ENCODE assay signal across 8 cellular contexts in genomic region chr2:45610281-45611019, GRCh38. TPM values are rescaled to one million over a fixed set of nuclear protein-coding genes. Genes with fewer than 3 reads are reported as not detected.
A peak's percentile ranks its signal among the peaks of the same experiment; 100 is the strongest.
DNase-seq lines count a peak whose midpoint lies in the region; ATAC-seq, FAIRE-seq and TF ChIP-seq lines count a peak whose summit lies in the region.

No MANE protein-coding gene starts in this region.

- H3K14ac ChIP-seq in H1 (ENCODE audit: insufficient read length), result no peak overlapping the region
- no peak overlapping the region for H3K14ac ChIP-seq in mesenchymal stem cell (ENCODE audit: low read length in 2 of 2)

- H3K4ac ChIP-seq in H1 (replicated peaks; ENCODE audit: insufficient read length, low read depth, low read length) (no peak overlapping the region), mesenchymal stem cell (ENCODE audit: low read depth in 1 of 2, low read length in 2 of 2) (peak overlapping the region in 1 of 2 experiments; percentile 73)

- peak overlapping the region; percentile 90 to 96 (median 94) for H3K27ac Mint-ChIP-seq in CD14-positive monocyte
- peak overlapping the region; percentile 95 for H3K27ac Mint-ChIP-seq in activated CD8-positive, alpha-beta T cell treated with anti-CD3 and anti-CD28 coated beads, Interleukin-2, amount 10 ng/mL, durations not matched to agents 7 days and 5 days

- H2AFZ ChIP-seq in H1 (ENCODE audit: low read length), result peak overlapping the region; percentile 48
- H2AFZ ChIP-seq in mesenchymal stem cell (ENCODE audit: low read depth, low read length), result peak overlapping the region; percentile 53

- H4K91ac ChIP-seq in H1 (replicated peaks; ENCODE audit: insufficient read length, low read length) (no peak overlapping the region), mesenchymal stem cell (ENCODE audit: low read length) (no peak overlapping the region)

- CTCF ChIA-PET in activated CD8-positive, alpha-beta T cell treated with anti-CD3 and anti-CD28 coated beads, Interleukin-2, amount 10 ng/mL, durations not matched to agents 7 days and 5 days (lab: Charles Lee), result interaction anchor here (0.7 to 3.5 kb wide), 8 partner anchors 17 to 629 kb away, joined by 3 to 12 read pairs (median 4); no protein-coding TSS in a partner anchor
- CTCF ChIA-PET in H1 (lab: Charles Lee; ENCODE audit: partially characterized antibody), result interaction anchor here (0.6 kb wide), 1 partner anchor 62 kb away, joined by 4 read pairs; no protein-coding TSS in a partner anchor

- TF ChIP-seq CTCF in CD14-positive monocyte (IDR thresholded peaks at IDR 0.05) (peak; percentile 17), H1 (IDR thresholded peaks at IDR 0.05; ENCODE audit: control extremely low read depth in 1 of 3, insufficient read depth in 1 of 3, low read depth in 1 of 3, low read length in 3 of 3) (peak in 2 of 3 experiments; percentile 22 to 46; a peak in 2 of 4 replicates)

- H3K4me2 ChIP-seq in H1 (ENCODE audit: insufficient read depth in 1 of 2, low read depth in 2 of 2, low read length in 2 of 2), result peak overlapping the region; percentile 36 to 74
- H3K4me2 ChIP-seq in mesenchymal stem cell (ENCODE audit: low read length, poor library complexity, severe bottlenecking), result peak overlapping the region; percentile 92

- H3K4me1 Mint-ChIP-seq in CD14-positive monocyte, result peaks cover 23% of the 10 kb centered on the region
- H3K4me1 Mint-ChIP-seq in activated CD8-positive, alpha-beta T cell treated with anti-CD3 and anti-CD28 coated beads, Interleukin-2, amount 10 ng/mL, durations not matched to agents 7 days and 5 days (ENCODE audit: low read depth), result peaks cover 23% of the 10 kb centered on the region

- peaks cover 0 to 39% of the 10 kb centered on the region in 2 experiments; a peak in 2 of 4 replicates for H3K79me2 ChIP-seq in H1 (ENCODE audit: control insufficient read depth in 1 of 2, insufficient read depth in 2 of 2, low read length in 2 of 2)

- H2AK5ac ChIP-seq in H1 (ENCODE audit: low read depth, low read length) (no peak overlapping the region), mesenchymal stem cell (ENCODE audit: low read length, severe bottlenecking) (no peak overlapping the region)

- no peak for FAIRE-seq in H1 (lab: Jason Lieb, UNC)

- TF ChIP-seq EP300 in H1 (IDR thresholded peaks at IDR 0.05; ENCODE audit: borderline replicate concordance in 1 of 2, low read depth in 2 of 2, low read length in 2 of 2), result no peak

- TF ChIP-seq RAD21 in H1 (IDR thresholded peaks at IDR 0.05 in 1 of 2, conservative IDR thresholded peaks at IDR 0.05 in 1 of 2; ENCODE audit: low read depth in 2 of 2, low read length in 2 of 2), result peak in 1 of 2 experiments; percentile 42; a peak in 2 of 4 replicates

- DNase-seq in CD14-positive monocyte (ENCODE audit: low spot score), result no peak
- DNase-seq in NCI-H526 (lab: John Stamatoyannopoulos, UW), result peak; percentile 72 to 79
- DNase-seq in activated CD8-positive, alpha-beta T cell treated with anti-CD3 and anti-CD28 coated beads, Interleukin-2, amount 10 ng/mL, durations not matched to agents 7 days and 5 days, result peak; percentile 58
- DNase-seq in H1 (ENCODE audit: low read depth in 1 of 2, low spot score in 2 of 2), result peak; percentile 29 to 57
- peak; percentile 78 for DNase-seq in mesenchymal stem cell
- DNase-seq in stimulated activated CD8-positive, alpha-beta memory T cell treated with anti-CD3 and anti-CD28 coated beads, Interleukin-15, amount 100 ng/mL, for 4 hours (ENCODE audit: low read depth in 2 of 2), result peak; percentile 5 to 11

- H4K20me1 ChIP-seq in H1 (replicated peaks in 1 of 2; ENCODE audit: control insufficient read depth in 1 of 2, insufficient read depth in 2 of 2, low read length in 2 of 2), result no peaks in the 10 kb centered on the region

- no peaks in the 10 kb centered on the region; a peak in 1 of 8 replicates for H3K36me3 ChIP-seq in H1 (ENCODE audit: control insufficient read depth in 2 of 4, insufficient read depth in 4 of 4, low read length in 3 of 4)
- no peaks in the 10 kb centered on the region for H3K36me3 ChIP-seq in mesenchymal stem cell (ENCODE audit: control insufficient read depth in 1 of 2, insufficient read depth in 2 of 2, low read depth in 1 of 2, low read length in 2 of 2)

- H3K9ac ChIP-seq in H1 (replicated peaks in 1 of 4; ENCODE audit: extremely low read depth in 1 of 4, low read depth in 3 of 4, low read length in 3 of 4), result peak overlapping the region; percentile 25 to 67 (median 62)
- H3K9ac ChIP-seq in mesenchymal stem cell (ENCODE audit: low read length), result peak overlapping the region; percentile 95

- H2BK15ac ChIP-seq in H1 (ENCODE audit: low read length) (no peak overlapping the region), mesenchymal stem cell (ENCODE audit: low read depth, poor library complexity, severe bottlenecking) (no peak overlapping the region)

- peak overlapping the region; percentile 43; the same call in 1 of the 2 replicates for H3K27ac ChIP-seq in H1 (ENCODE audit: low read depth, low read length)
- peak overlapping the region; percentile 84 for H3K27ac ChIP-seq in mesenchymal stem cell (ENCODE audit: low read length, poor library complexity, severe bottlenecking)

- H3K27me3 ChIP-seq in H1 (replicated peaks in 1 of 4; ENCODE audit: control insufficient read depth in 3 of 4, extremely low read depth in 1 of 4, insufficient read depth in 3 of 4, low read length in 3 of 4), result no peaks in the 10 kb centered on the region
- no peaks in the 10 kb centered on the region for H3K27me3 ChIP-seq in mesenchymal stem cell (ENCODE audit: control insufficient read depth in 1 of 2, insufficient read depth in 1 of 2, low read length in 2 of 2)

- H2BK120ac ChIP-seq in H1 (replicated peaks; ENCODE audit: low read depth, low read length) (no peak overlapping the region), mesenchymal stem cell (ENCODE audit: low read depth, low read length) (no peak overlapping the region)

- POLR2A ChIA-PET in activated CD8-positive, alpha-beta T cell treated with anti-CD3 and anti-CD28 coated beads, Interleukin-2, amount 10 ng/mL, durations not matched to agents 7 days and 5 days (lab: Charles Lee), result interaction anchor here (0.6 to 1.3 kb wide), 5 partner anchors 13 to 660 kb away, joined by 3 to 5 read pairs (median 3); no protein-coding TSS in a partner anchor
- POLR2A ChIA-PET in H1 (lab: Charles Lee; ENCODE audit: partially characterized antibody), result interaction anchor here (0.6 to 1.2 kb wide), 4 partner anchors 16 to 597 kb away, joined by 3 to 4 read pairs (median 4); no protein-coding TSS in a partner anchor

- H3K4me3 ChIP-seq in H1 (ENCODE audit: extremely low read depth in 1 of 4, insufficient read depth in 2 of 4, low read depth in 3 of 4, low read length in 4 of 4), result peak overlapping the region; percentile 37 to 89 (median 76)
- H3K4me3 ChIP-seq in mesenchymal stem cell (ENCODE audit: insufficient read depth in 1 of 2, low read depth in 1 of 2, low read length in 2 of 2), result peak overlapping the region; percentile 75 to 80

- peaks cover 0 to 2% of the 10 kb centered on the region in 2 donors for H3K36me3 Mint-ChIP-seq in CD14-positive monocyte
- H3K36me3 Mint-ChIP-seq in activated CD8-positive, alpha-beta T cell treated with anti-CD3 and anti-CD28 coated beads, Interleukin-2, amount 10 ng/mL, durations not matched to agents 7 days and 5 days (ENCODE audit: low read depth), result peaks cover 4% of the 10 kb centered on the region

- WGBS in H1 (ENCODE audit: extremely low coverage in 1 of 2, insufficient coverage in 1 of 2, insufficient read length in 1 of 2, insufficient replicate concordance in 2 of 2, low coverage in 1 of 2, low lambda C conversion rate in 2 of 2, missing lambda C conversion rate in 1 of 2), 2 experiments, result 2% methylated on average over 23 of the region's 23 CpGs; no CpG with 5 or more reads in 1 of the 2 experiments
- WGBS in mesenchymal stem cell, result under 1% methylated on average over 22 of the region's 23 CpGs

- ATAC-seq in GM19395 (IDR thresholded peaks at IDR 0.05; ENCODE audit: unreplicated experiment) (peak; percentile 66), HG03520 (IDR thresholded peaks at IDR 0.05; ENCODE audit: unreplicated experiment) (peak; percentile 31)
- peak; percentile 76 for ATAC-seq in activated CD8-positive, alpha-beta T cell treated with anti-CD3 and anti-CD28 coated beads, Interleukin-2, amount 10 ng/mL, durations not matched to agents 7 days and 5 days

- H3K4me3 Mint-ChIP-seq in CD14-positive monocyte, result peak overlapping the region; percentile 96 to 99
- H3K4me3 Mint-ChIP-seq in activated CD8-positive, alpha-beta T cell treated with anti-CD3 and anti-CD28 coated beads, Interleukin-2, amount 10 ng/mL, durations not matched to agents 7 days and 5 days, result peak overlapping the region; percentile 97

- H3K27me3 Mint-ChIP-seq in CD14-positive monocyte (ENCODE audit: low read depth in 3 of 3), result no peaks in the 10 kb centered on the region
- H3K27me3 Mint-ChIP-seq in activated CD8-positive, alpha-beta T cell treated with anti-CD3 and anti-CD28 coated beads, Interleukin-2, amount 10 ng/mL, durations not matched to agents 7 days and 5 days (ENCODE audit: low read depth), result no peaks in the 10 kb centered on the region

- H4K8ac ChIP-seq in H1 (ENCODE audit: extremely low read depth, insufficient read depth, low read length), result no peak overlapping the region
- no peak overlapping the region for H4K8ac ChIP-seq in mesenchymal stem cell (ENCODE audit: low read length)

- peak overlapping the region; percentile 45; the same call in 1 of the 2 replicates for H2BK5ac ChIP-seq in H1 (ENCODE audit: low read depth, low read length)
- no peak overlapping the region for H2BK5ac ChIP-seq in mesenchymal stem cell (ENCODE audit: low read depth, low read length, poor library complexity, severe bottlenecking)

- H3K4me1 ChIP-seq in H1 (replicated peaks in 1 of 4; ENCODE audit: control insufficient read depth in 3 of 4, insufficient read depth in 4 of 4, low read length in 3 of 4) (peaks cover 0 to 3% (median 0%) of the 10 kb centered on the region in 4 experiments; a peak in 1 of 7 replicates), mesenchymal stem cell (ENCODE audit: control insufficient read depth, insufficient read depth, low read depth, low read length) (no peaks in the 10 kb centered on the region)

- H3K79me1 ChIP-seq in H1 (ENCODE audit: low read depth, low read length), result no peaks in the 10 kb centered on the region; the same call in 1 of the 2 replicates
- H3K79me1 ChIP-seq in mesenchymal stem cell (replicated peaks; ENCODE audit: low read length, poor library complexity, severe bottlenecking), result peaks cover 17% of the 10 kb centered on the region

- H2BK20ac ChIP-seq in H1 (ENCODE audit: low read length), result no peak overlapping the region

- no peaks in the 10 kb centered on the region for H3K9me3 Mint-ChIP-seq in CD14-positive monocyte
- H3K9me3 Mint-ChIP-seq in activated CD8-positive, alpha-beta T cell treated with anti-CD3 and anti-CD28 coated beads, Interleukin-2, amount 10 ng/mL, durations not matched to agents 7 days and 5 days (ENCODE audit: insufficient read depth), result no peaks in the 10 kb centered on the region

- no peaks in the 10 kb centered on the region for H3K23me2 ChIP-seq in H1 (ENCODE audit: low read depth, low read length)

- H2BK12ac ChIP-seq in H1 (ENCODE audit: low read depth, low read length) (no peak overlapping the region), mesenchymal stem cell (ENCODE audit: low read length in 2 of 2) (no peak overlapping the region)

- TF ChIP-seq POLR2A in H1 (IDR thresholded peaks at IDR 0.05; ENCODE audit: control extremely low read depth in 1 of 2, low read depth in 2 of 2, low read length in 2 of 2), result peak in 1 of 2 experiments; percentile 53

- H3K9me3 ChIP-seq in H1 (ENCODE audit: insufficient read depth in 2 of 2, low read depth in 1 of 2, low read length in 1 of 2) (no peaks in the 10 kb centered on the region), mesenchymal stem cell (ENCODE audit: control insufficient read depth, low read length) (no peaks in the 10 kb centered on the region)

- H3K18ac ChIP-seq in H1 (ENCODE audit: extremely low read depth, low read length), result no peak overlapping the region
- H3K18ac ChIP-seq in mesenchymal stem cell (ENCODE audit: low read depth in 1 of 2, low read length in 2 of 2), result peak overlapping the region; percentile 71 to 76

- intact Hi-C loops in CD14-positive monocyte (cut with micrococcal nuclease), result loop anchor here in 1 of 2 donors (10.0 kb wide), 1 partner anchor 1616 kb away; the partner anchor contains the start of gene LRPPRC

- H3K23ac ChIP-seq in H1 (ENCODE audit: insufficient read length) (no peak overlapping the region), mesenchymal stem cell (ENCODE audit: low read length in 2 of 2) (no peak overlapping the region)

- no peak overlapping the region for H4K5ac ChIP-seq in H1 (ENCODE audit: insufficient read length, low read depth, low read length)

- H3K56ac ChIP-seq in H1 (replicated peaks; ENCODE audit: insufficient read length, low read depth, low read length), result peak overlapping the region; percentile 43

RNA-seq across cellular contexts. Expression of gene SRBD1, which starts 0.6 kb away (rescaled TPM):
- 1 to 10 TPM; 7.0 to 9.2 TPM for polyA plus RNA-seq in CD14-positive monocyte
- 10 to 100 TPM; 19.2 to 22.7 TPM for total RNA-seq in activated CD8-positive, alpha-beta T cell treated with anti-CD3 and anti-CD28 coated beads, Interleukin-2, amount 10 ng/mL, durations not matched to agents 7 days and 5 days
- total RNA-seq in H1 (2021; fragmentation: NEBNext Ultra II Directional; extraction: Animal tissue kit (Norgen Biotek cat#: 25700)), result 20.0 and 20.4 TPM in 2 replicates
- 2.5 and 4.6 TPM in 2 replicates for polyA plus RNA-seq in H1 (2011; rRNA removed)
- polyA plus RNA-seq in H1 (2011; cell fraction: cytosol; rRNA removed), result 6.7 TPM
- polyA plus RNA-seq in H1 (2011; cell fraction: nucleus; rRNA removed), result 2.6 TPM
- 11.2 to 17.7 TPM (median 12.4 TPM) in 4 replicates for polyA plus RNA-seq in H1 (2012, experiment 1 of 2)
- 1.1 TPM for polyA plus RNA-seq in H1 (2012, experiment 2 of 2)
- polyA plus RNA-seq in H1 (2013, experiment 1 of 2), result 13.0 TPM
- 13.8 TPM for polyA plus RNA-seq in H1 (2013, experiment 2 of 2)
- polyA minus RNA-seq in H1 (2011; rRNA and poly(A)+ RNA removed), result 23.5 and 33.4 TPM in 2 replicates
- 10.4 TPM for polyA minus RNA-seq in H1 (2011; cell fraction: cytosol; rRNA and poly(A)+ RNA removed)
- polyA minus RNA-seq in H1 (2011; cell fraction: nucleus; rRNA and poly(A)+ RNA removed), result 52.1 TPM
- 7.5 TPM for polyA plus RNA-seq in mesenchymal stem cell (2013, experiment 1 of 2)
- 7.7 TPM for polyA plus RNA-seq in mesenchymal stem cell (2013, experiment 2 of 2)

RNA-seq across cellular contexts. Expression of gene PRKCE, which starts 41.0 kb away (rescaled TPM):
- polyA plus RNA-seq in CD14-positive monocyte (1 to 10 TPM; 1.3 to 2.3 TPM), H1 (2011; rRNA removed) (0.54 and 0.67 TPM in 2 replicates)
- 10 to 100 TPM; 15.4 to 16.2 TPM for total RNA-seq in activated CD8-positive, alpha-beta T cell treated with anti-CD3 and anti-CD28 coated beads, Interleukin-2, amount 10 ng/mL, durations not matched to agents 7 days and 5 days
- 1.5 and 2.1 TPM in 2 replicates for total RNA-seq in H1 (2021; fragmentation: NEBNext Ultra II Directional; extraction: Animal tissue kit (Norgen Biotek cat#: 25700))
- polyA plus RNA-seq in H1 (2011; cell fraction: cytosol; rRNA removed), result 0.58 TPM
- 1.6 TPM for polyA plus RNA-seq in H1 (2011; cell fraction: nucleus; rRNA removed)
- polyA plus RNA-seq in H1 (2012, experiment 1 of 2), result 0.46 to 0.81 TPM (median 0.50 TPM) in 4 replicates
- polyA plus RNA-seq in H1 (2012, experiment 2 of 2), result 0.21 TPM
- polyA plus RNA-seq in H1 (2013, experiment 1 of 2), result 0.55 TPM
- 0.37 TPM for polyA plus RNA-seq in H1 (2013, experiment 2 of 2)
- polyA minus RNA-seq in H1 (2011; rRNA and poly(A)+ RNA removed), result 1.2 and 3.2 TPM in 2 replicates
- 4.9 TPM for polyA minus RNA-seq in H1 (2011; cell fraction: cytosol; rRNA and poly(A)+ RNA removed)
- polyA minus RNA-seq in H1 (2011; cell fraction: nucleus; rRNA and poly(A)+ RNA removed), result 9.7 TPM
- 10.6 TPM for polyA plus RNA-seq in mesenchymal stem cell (2013, experiment 1 of 2)
- 11.5 TPM for polyA plus RNA-seq in mesenchymal stem cell (2013, experiment 2 of 2)
